ENCODE assay signal across 33 cellular contexts in genomic region chr14:23428686-23429495, GRCh38. TPM values are rescaled to one million over a fixed set of nuclear protein-coding genes. Genes with fewer than 3 reads are reported as not detected.
"Had no signal": no experiment of that assay in that cellular context is flagged by ENCODE, and none has a peak within 500 bp of the region (broad histone marks: within the 10 kb centered on the region; RNA-seq: fewer than 3 reads in every experiment).

No MANE protein-coding gene starts in this region.

- ATAC-seq: foreskin keratinocyte; naive thymus-derived CD4-positive, alpha-beta T cell; right lobe of liver; stimulated activated effector memory CD8-positive, alpha-beta T cell treated with anti-CD3 and anti-CD28 coated beads, Interleukin-12 subunit alpha, Interleukin-12 subunit beta, amount 100 ng/mL, for 72 hours had no signal

- H3K36me3 ChIP-seq: brain microvascular endothelial cell, esophagus muscularis mucosa, neural progenitor cell, right lobe of liver had no signal

- H3K36me3 Mint-ChIP-seq: activated naive CD4-positive, alpha-beta T cell treated with anti-CD3 and anti-CD28 coated beads, Interleukin-2, amount 10 ng/mL, durations not matched to agents 7 days and 5 days; activated naive CD8-positive, alpha-beta T cell treated with anti-CD3 and anti-CD28 coated beads, Interleukin-2, amount 10 ng/mL, durations not matched to agents 7 days and 5 days; naive thymus-derived CD4-positive, alpha-beta T cell; stimulated activated effector memory CD8-positive, alpha-beta T cell treated with anti-CD3 and anti-CD28 coated beads, Interleukin-12 subunit alpha, Interleukin-12 subunit beta, amount 100 ng/mL, for 72 hours; type B pancreatic cell had no signal

- H3K9me3 Mint-ChIP-seq: activated naive CD4-positive, alpha-beta T cell treated with anti-CD3 and anti-CD28 coated beads, Interleukin-2, amount 10 ng/mL, durations not matched to agents 7 days and 5 days; activated naive CD8-positive, alpha-beta T cell treated with anti-CD3 and anti-CD28 coated beads, Interleukin-2, amount 10 ng/mL, durations not matched to agents 7 days and 5 days; dendritic cell treated with granulocyte-macrophage colony-stimulating factor and Interleukin-4, amounts not matched to agents 40 ng/mL and 50 ng/mL, for 4 days; stimulated activated effector memory CD8-positive, alpha-beta T cell treated with anti-CD3 and anti-CD28 coated beads, Interleukin-12 subunit alpha, Interleukin-12 subunit beta, amount 100 ng/mL, for 72 hours; stimulated activated naive CD8-positive, alpha-beta T cell treated with anti-CD3 and anti-CD28 coated beads, Interleukin-15, Interleukin-2, amounts not matched to agents 100 ng/mL and 50 ng/mL, for 24 hours; type B pancreatic cell had no signal

- H3K27me3 ChIP-seq: brain microvascular endothelial cell, esophagus muscularis mucosa, neural progenitor cell, right lobe of liver had no signal

- H2AFZ ChIP-seq: neural progenitor cell had no signal

- H3K27ac Mint-ChIP-seq: activated naive CD4-positive, alpha-beta T cell treated with anti-CD3 and anti-CD28 coated beads, Interleukin-2, amount 10 ng/mL, durations not matched to agents 7 days and 5 days; activated naive CD8-positive, alpha-beta T cell treated with anti-CD3 and anti-CD28 coated beads, Interleukin-2, amount 10 ng/mL, durations not matched to agents 7 days and 5 days; dendritic cell treated with granulocyte-macrophage colony-stimulating factor and Interleukin-4, amounts not matched to agents 40 ng/mL and 50 ng/mL, for 4 days; naive thymus-derived CD4-positive, alpha-beta T cell; stimulated activated effector memory CD8-positive, alpha-beta T cell treated with anti-CD3 and anti-CD28 coated beads, Interleukin-12 subunit alpha, Interleukin-12 subunit beta, amount 100 ng/mL, for 72 hours; stimulated activated naive CD8-positive, alpha-beta T cell treated with anti-CD3 and anti-CD28 coated beads, Interleukin-15, Interleukin-2, amounts not matched to agents 100 ng/mL and 50 ng/mL, for 24 hours; type B pancreatic cell had no signal

- H3K4me3 Mint-ChIP-seq: activated naive CD4-positive, alpha-beta T cell treated with anti-CD3 and anti-CD28 coated beads, Interleukin-2, amount 10 ng/mL, durations not matched to agents 7 days and 5 days; activated naive CD8-positive, alpha-beta T cell treated with anti-CD3 and anti-CD28 coated beads, Interleukin-2, amount 10 ng/mL, durations not matched to agents 7 days and 5 days; dendritic cell treated with granulocyte-macrophage colony-stimulating factor and Interleukin-4, amounts not matched to agents 40 ng/mL and 50 ng/mL, for 4 days; naive thymus-derived CD4-positive, alpha-beta T cell; stimulated activated effector memory CD8-positive, alpha-beta T cell treated with anti-CD3 and anti-CD28 coated beads, Interleukin-12 subunit alpha, Interleukin-12 subunit beta, amount 100 ng/mL, for 72 hours; stimulated activated naive CD8-positive, alpha-beta T cell treated with anti-CD3 and anti-CD28 coated beads, Interleukin-15, Interleukin-2, amounts not matched to agents 100 ng/mL and 50 ng/mL, for 24 hours; type B pancreatic cell had no signal

- H3K27ac ChIP-seq: brain microvascular endothelial cell, esophagus muscularis mucosa, foreskin keratinocyte, neural progenitor cell, right lobe of liver, skin epidermis, VCaP had no signal

- H3K4me1 Mint-ChIP-seq: stimulated activated effector memory CD8-positive, alpha-beta T cell treated with anti-CD3 and anti-CD28 coated beads, Interleukin-12 subunit alpha, Interleukin-12 subunit beta, amount 100 ng/mL, for 72 hours had no signal

- H3K9me3 ChIP-seq: esophagus muscularis mucosa, right lobe of liver had no signal

- H3K4me3 ChIP-seq: esophagus muscularis mucosa, neural progenitor cell, right lobe of liver, skin epidermis had no signal

- H3K27me3 Mint-ChIP-seq: stimulated activated naive CD8-positive, alpha-beta T cell treated with anti-CD3 and anti-CD28 coated beads, Interleukin-15, Interleukin-2, amounts not matched to agents 100 ng/mL and 50 ng/mL, for 24 hours had no signal

- H3K4me2 ChIP-seq: neural progenitor cell had no signal

- FAIRE-seq: astrocyte, islet of Langerhans, TTC549 had no signal

- H3K9ac ChIP-seq: neural progenitor cell had no signal

- DNase-seq: activated CD4-positive, alpha-beta T cell treated with anti-CD3 and anti-CD28 coated beads for 4 hours; activated CD4-positive, alpha-beta T cell treated with anti-CD3 and anti-CD28 coated beads, Interleukin-2, amount 50 U/mL, for 4 hours; activated gamma-delta T cell; activated naive CD4-positive, alpha-beta T cell treated with anti-CD3 and anti-CD28 coated beads, Interleukin-2, amount 10 ng/mL, durations not matched to agents 7 days and 5 days; activated naive CD8-positive, alpha-beta T cell treated with anti-CD3 and anti-CD28 coated beads, Interleukin-2, amount 10 ng/mL, durations not matched to agents 7 days and 5 days; activated T-cell treated with anti-CD3 and anti-CD28 coated beads for 4 hours; amniotic stem cell; brain microvascular endothelial cell; central memory CD4-positive, alpha-beta T cell; effector CD4-positive, alpha-beta T cell; foreskin keratinocyte; mammary epithelial cell; midbrain; naive thymus-derived CD4-positive, alpha-beta T cell; stimulated activated CD4-positive, alpha-beta T cell treated with anti-CD3 and anti-CD28 coated beads, Interleukin-4, amount 100 ng/mL, for 24 hours; T-helper 9 cell had no signal

- H3K4me1 ChIP-seq: esophagus muscularis mucosa, foreskin keratinocyte, right lobe of liver had no signal

RNA-seq across cellular contexts. Expression of gene MYH7, which starts 6.6 kb away (rescaled TPM):
- total RNA-seq: activated naive CD8-positive, alpha-beta T cell treated with anti-CD3 and anti-CD28 coated beads, Interleukin-2, amount 10 ng/mL, durations not matched to agents 7 days and 5 days; astrocyte; foreskin keratinocyte; glomerular endothelial cell; mammary epithelial cell; naive thymus-derived CD4-positive, alpha-beta T cell; omental fat pad; subcutaneous adipose tissue had no signal
- polyA plus RNA-seq: foreskin keratinocyte; mammary epithelial cell; naive thymus-derived CD4-positive, alpha-beta T cell had no signal

RNA-seq across cellular contexts. Expression of gene MYH6, which starts 20.8 kb away (rescaled TPM):
- total RNA-seq: activated naive CD8-positive, alpha-beta T cell treated with anti-CD3 and anti-CD28 coated beads, Interleukin-2, amount 10 ng/mL, durations not matched to agents 7 days and 5 days; astrocyte; foreskin keratinocyte; glomerular endothelial cell; mammary epithelial cell; omental fat pad; subcutaneous adipose tissue had no signal
- polyA plus RNA-seq: foreskin keratinocyte; mammary epithelial cell; naive thymus-derived CD4-positive, alpha-beta T cell had no signal

RNA-seq across cellular contexts. Expression of gene CMTM5, which starts 52.0 kb away (rescaled TPM):
- total RNA-seq: activated naive CD8-positive, alpha-beta T cell treated with anti-CD3 and anti-CD28 coated beads, Interleukin-2, amount 10 ng/mL, durations not matched to agents 7 days and 5 days; astrocyte; foreskin keratinocyte; glomerular endothelial cell; mammary epithelial cell; naive thymus-derived CD4-positive, alpha-beta T cell; omental fat pad; subcutaneous adipose tissue; T-helper 1 cell treated with Interleukin-12 subunit alpha and Interleukin-12 subunit beta and Interleukin-4 antibody, amounts not matched to agents 30 ng/mL and 1 ng/mL, for 36 hours had no signal
- polyA plus RNA-seq: foreskin keratinocyte; mammary epithelial cell; naive thymus-derived CD4-positive, alpha-beta T cell had no signal

RNA-seq across cellular contexts. Expression of gene IL25, which starts 56.3 kb away (rescaled TPM):
- total RNA-seq: astrocyte; esophagus muscularis mucosa; foreskin keratinocyte; glomerular endothelial cell; liver; mammary epithelial cell; naive thymus-derived CD4-positive, alpha-beta T cell; omental fat pad; right lobe of liver; subcutaneous adipose tissue; T-helper 1 cell treated with Interleukin-12 subunit alpha and Interleukin-12 subunit beta and Interleukin-4 antibody, amounts not matched to agents 30 ng/mL and 1 ng/mL, for 36 hours had no signal
- polyA plus RNA-seq: foreskin keratinocyte; liver; mammary epithelial cell; naive thymus-derived CD4-positive, alpha-beta T cell had no signal
